ENCODE assay signal across 1 cellular context in the genomic region with DNA sequence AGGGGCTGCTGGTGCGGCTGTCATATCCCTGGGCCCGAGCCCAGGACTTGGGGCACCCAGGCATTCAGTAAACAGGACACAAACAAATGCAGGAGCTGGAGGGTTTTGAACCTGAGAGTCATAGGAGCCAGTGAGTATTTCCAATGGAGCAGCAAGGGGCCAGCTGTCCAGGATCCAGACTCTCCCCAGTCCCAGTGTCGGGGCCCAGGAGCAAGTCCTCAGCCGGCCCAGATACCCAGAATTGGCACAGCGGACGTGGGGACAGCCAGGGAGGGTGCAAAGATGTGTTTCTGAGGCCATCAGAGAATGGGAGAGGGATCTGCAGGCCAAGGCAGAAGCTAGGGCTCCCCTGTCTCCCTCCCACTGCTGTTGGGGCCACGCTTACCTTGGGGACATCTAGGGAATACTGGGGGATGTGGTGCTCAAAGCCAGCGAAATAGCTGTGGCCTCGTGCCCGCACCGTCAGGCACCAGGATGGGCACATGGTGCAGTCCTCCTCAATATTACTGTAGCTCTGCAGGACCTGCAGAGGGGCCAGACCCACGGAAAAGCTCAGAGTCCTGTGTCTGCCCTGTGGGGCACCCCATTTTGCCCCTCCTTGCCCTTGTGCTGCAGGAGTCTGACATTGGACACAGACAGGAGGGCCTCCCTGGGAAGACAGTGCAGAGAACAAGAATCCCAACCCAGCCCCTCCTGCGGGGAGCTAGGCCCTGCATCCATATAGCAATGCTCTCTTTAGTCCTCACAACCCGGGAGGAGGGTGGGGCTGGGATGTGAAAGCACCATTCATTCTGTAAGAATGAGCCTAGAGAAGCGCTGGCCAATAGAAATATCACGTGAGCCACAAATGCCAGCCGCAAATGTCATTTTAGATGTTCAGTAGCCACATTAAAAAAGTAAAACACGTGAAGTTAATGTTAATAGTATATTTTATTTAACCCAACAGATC.
TF ChIP-seq lines count a peak whose summit lies in the region.

No MANE protein-coding gene starts in this region.

TF ChIP-seq in GM12891, 5 proteins besides CTCF, POLR2A, EP300 and RAD21:
- no peak for TF ChIP-seq TAF1 (IDR thresholded peaks at IDR 0.05; ENCODE audit: low read depth, low read length)
